In genomic region chr10:90199098-90199497, GRCh38 we compare ENCODE assay signal across 20 cellular contexts.
"Had no signal": no experiment of that assay in that cellular context is flagged by ENCODE, and none has a peak within 500 bp of the region (broad histone marks: within the 10 kb centered on the region; RNA-seq: fewer than 3 reads in every experiment).

No MANE protein-coding gene starts in this region.

- H3K27me3 ChIP-seq: colonic mucosa, gastroesophageal sphincter, hepatocyte, right lobe of liver, testis, tibial nerve, upper lobe of right lung, vagina had no signal

- H3K36me3 Mint-ChIP-seq: naive thymus-derived CD4-positive, alpha-beta T cell; stimulated activated naive B cell treated with anti-CD40 and anti-IgM and Interleukin-4, amounts not matched to agents 10 μg/mL and 1 μg/mL and 100 μg/mL, for 72 hours had no signal

- H3K4me2 ChIP-seq: hepatocyte had no signal

- H3K4me3 Mint-ChIP-seq: naive thymus-derived CD4-positive, alpha-beta T cell; nephron progenitor cell; stimulated activated naive B cell treated with anti-CD40 and anti-IgM and Interleukin-4, amounts not matched to agents 10 μg/mL and 1 μg/mL and 100 μg/mL, for 72 hours; stimulated activated naive CD8-positive, alpha-beta T cell treated with anti-CD3 and anti-CD28 coated beads, Interleukin-15, amount 100 ng/mL, for 72 hours had no signal

- H3K79me2 ChIP-seq: hepatocyte, parathyroid adenoma had no signal

- H3K27ac ChIP-seq: colonic mucosa, gastroesophageal sphincter, hepatocyte, parathyroid adenoma, prostate gland, right lobe of liver, testis, tibial nerve, upper lobe of right lung, vagina had no signal

- H3K4me3 ChIP-seq: colonic mucosa, gastroesophageal sphincter, hepatocyte, prostate gland, right lobe of liver, testis, tibial nerve, upper lobe of right lung, vagina had no signal

- ATAC-seq: esophagus mucosa; gastroesophageal sphincter; left colon; naive thymus-derived CD4-positive, alpha-beta T cell; right lobe of liver; stimulated activated naive B cell treated with anti-CD40 and anti-IgM and Interleukin-4, amounts not matched to agents 10 μg/mL and 1 μg/mL and 100 μg/mL, for 72 hours; stimulated activated naive CD8-positive, alpha-beta T cell treated with anti-CD3 and anti-CD28 coated beads, Interleukin-15, amount 100 ng/mL, for 72 hours; upper lobe of right lung had no signal

- H3K9me3 ChIP-seq: colonic mucosa, gastroesophageal sphincter, prostate gland, right lobe of liver, testis, tibial nerve, upper lobe of right lung, vagina had no signal

- H2AFZ ChIP-seq: hepatocyte, parathyroid adenoma had no signal

- H3K9me3 Mint-ChIP-seq: naive thymus-derived CD4-positive, alpha-beta T cell; nephron progenitor cell; stimulated activated naive B cell treated with anti-CD40 and anti-IgM and Interleukin-4, amounts not matched to agents 10 μg/mL and 1 μg/mL and 100 μg/mL, for 72 hours; stimulated activated naive CD8-positive, alpha-beta T cell treated with anti-CD3 and anti-CD28 coated beads, Interleukin-15, amount 100 ng/mL, for 72 hours had no signal

- H3K4me1 ChIP-seq: colonic mucosa, gastroesophageal sphincter, parathyroid adenoma, prostate gland, right lobe of liver, testis, tibial nerve, upper lobe of right lung, vagina had no signal

- H3K9ac ChIP-seq: parathyroid adenoma had no signal

- H3K36me3 ChIP-seq: colonic mucosa, gastroesophageal sphincter, prostate gland, right lobe of liver, tibial nerve, upper lobe of right lung, vagina had no signal

- H3K27me3 Mint-ChIP-seq: naive thymus-derived CD4-positive, alpha-beta T cell; stimulated activated naive B cell treated with anti-CD40 and anti-IgM and Interleukin-4, amounts not matched to agents 10 μg/mL and 1 μg/mL and 100 μg/mL, for 72 hours; stimulated activated naive CD8-positive, alpha-beta T cell treated with anti-CD3 and anti-CD28 coated beads, Interleukin-15, amount 100 ng/mL, for 72 hours had no signal

- H3K4me1 Mint-ChIP-seq: naive thymus-derived CD4-positive, alpha-beta T cell; nephron progenitor cell; stimulated activated naive B cell treated with anti-CD40 and anti-IgM and Interleukin-4, amounts not matched to agents 10 μg/mL and 1 μg/mL and 100 μg/mL, for 72 hours; stimulated activated naive CD8-positive, alpha-beta T cell treated with anti-CD3 and anti-CD28 coated beads, Interleukin-15, amount 100 ng/mL, for 72 hours had no signal

- H3K27ac Mint-ChIP-seq: naive thymus-derived CD4-positive, alpha-beta T cell; nephron progenitor cell; stimulated activated naive B cell treated with anti-CD40 and anti-IgM and Interleukin-4, amounts not matched to agents 10 μg/mL and 1 μg/mL and 100 μg/mL, for 72 hours; stimulated activated naive CD8-positive, alpha-beta T cell treated with anti-CD3 and anti-CD28 coated beads, Interleukin-15, amount 100 ng/mL, for 72 hours had no signal

- DNase-seq: colonic mucosa; effector CD4-positive, alpha-beta T cell; head of caudate nucleus; left colon; naive thymus-derived CD4-positive, alpha-beta T cell; nephron progenitor cell; right lobe of liver; stimulated activated CD4-positive, alpha-beta T cell treated with anti-CD3 and anti-CD28 coated beads, Interleukin-2, amount 100 ng/mL, for 24 hours; stimulated activated CD4-positive, alpha-beta T cell treated with anti-CD3 and anti-CD28 coated beads, Interleukin-4, amount 100 ng/mL, for 4 hours; stimulated activated naive B cell treated with anti-CD40 and anti-IgM and Interleukin-4, amounts not matched to agents 10 μg/mL and 1 μg/mL and 100 μg/mL, for 72 hours; stimulated activated naive CD8-positive, alpha-beta T cell treated with anti-CD3 and anti-CD28 coated beads, Interleukin-15, amount 100 ng/mL, for 72 hours; testis; upper lobe of right lung had no signal
